8 cellular contexts compared by ENCODE assay signal in the genomic region with DNA sequence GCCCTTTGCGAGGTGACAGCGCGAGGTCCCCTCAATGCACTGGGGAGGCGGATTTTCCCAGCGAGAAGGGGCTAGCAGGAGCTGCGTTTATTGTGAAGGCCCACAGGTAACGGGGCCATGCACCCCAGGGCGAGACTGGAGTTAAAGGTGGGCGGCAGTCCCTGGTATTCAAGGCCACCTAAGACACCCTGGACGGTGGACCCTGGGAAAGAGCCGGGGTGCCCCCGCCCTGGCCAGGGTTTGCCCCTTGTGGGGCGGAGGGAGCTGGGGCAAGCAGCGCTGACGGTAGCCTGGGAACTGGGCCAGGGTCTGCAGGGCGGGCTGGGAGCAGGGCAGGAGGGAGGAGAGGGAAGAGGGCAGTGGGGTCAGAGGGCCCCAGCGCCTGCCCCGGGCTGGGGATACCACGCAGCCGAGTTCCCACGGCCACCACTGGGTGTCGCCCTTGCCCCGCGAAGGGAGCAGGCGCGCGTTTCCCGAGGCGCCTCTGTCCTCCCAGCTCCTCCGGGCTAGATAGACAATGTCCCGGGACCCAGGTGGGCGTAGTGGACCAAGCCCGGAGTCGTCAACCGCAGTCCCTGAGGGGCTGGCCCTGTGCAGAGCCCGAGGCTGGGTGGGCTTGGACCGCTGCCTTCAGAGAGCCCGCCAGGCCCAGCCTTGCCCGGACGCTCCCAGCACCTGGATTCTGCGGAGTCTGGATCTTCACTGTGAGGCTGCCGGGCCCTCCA.
DNase-seq lines count a peak whose midpoint lies in the region; ATAC-seq and TF ChIP-seq lines count a peak whose summit lies in the region.

No MANE protein-coding gene starts in this region.

- H3K4me3 ChIP-seq in GM06990 (replicated peaks; ENCODE audit: low read depth, low read length) (no peak overlapping the region), colonic mucosa (no peak overlapping the region), lower lobe of right lung (no peak overlapping the region)

- no peak overlapping the region for H3K27ac ChIP-seq in colonic mucosa
- no peak overlapping the region for H3K27ac ChIP-seq in lower lobe of right lung

- ATAC-seq in lower lobe of right lung, result peak; percentile 93 to 95
- no peak for ATAC-seq in GM18861 (IDR thresholded peaks at IDR 0.05; ENCODE audit: unreplicated experiment)

- intact Hi-C loops in colonic mucosa (cut with DNase I) (loop anchor here (5.0 to 10.0 kb wide), 2 partner anchors 555 to 1177 kb away; no protein-coding TSS in a partner anchor), lower lobe of right lung (cut with DNase I) (no loop called here)

- no peaks in the 10 kb centered on the region for H3K9me3 ChIP-seq in colonic mucosa
- no peaks in the 10 kb centered on the region for H3K9me3 ChIP-seq in lower lobe of right lung

- H3K9ac ChIP-seq in colonic mucosa (ENCODE audit: low read depth in 2 of 2, low read length in 2 of 2), result no peak overlapping the region

- peak; percentile 67 for DNase-seq in GM06990 (ENCODE audit: extremely low read depth, insufficient read length)
- DNase-seq in H4 (ENCODE audit: low spot score), result peak; percentile 27
- DNase-seq in M059J (ENCODE audit: low read depth), result peak; percentile 29
- DNase-seq in activated CD4-positive, alpha-beta T cell treated with anti-CD3 and anti-CD28 coated beads for 48 hours, result peak; percentile 86
- DNase-seq in colonic mucosa, result peak; percentile 72
- DNase-seq in lower lobe of right lung, result peak; percentile 73
- peak; percentile 43 for DNase-seq in stimulated activated CD8-positive, alpha-beta memory T cell treated with anti-CD3 and anti-CD28 coated beads, Interleukin-12 subunit alpha, Interleukin-12 subunit beta, amount 100 ng/mL, for 4 hours (ENCODE audit: low read depth)

- TF ChIP-seq CTCF in GM06990 (IDR thresholded peaks at IDR 0.05; ENCODE audit: insufficient read depth, low read length, poor library complexity, severe bottlenecking), result peak; percentile 95
- peak; percentile 97 for TF ChIP-seq CTCF in colonic mucosa (IDR thresholded peaks at IDR 0.05)
- TF ChIP-seq CTCF in lower lobe of right lung (IDR thresholded peaks at IDR 0.05), result peak; percentile 97

- no peaks in the 10 kb centered on the region for H3K27me3 ChIP-seq in GM06990 (replicated peaks; ENCODE audit: control insufficient read depth, insufficient read depth, low read length)
- no peaks in the 10 kb centered on the region for H3K27me3 ChIP-seq in colonic mucosa
- peaks cover 6% of the 10 kb centered on the region for H3K27me3 ChIP-seq in lower lobe of right lung (ENCODE audit: low read depth)

- no peaks in the 10 kb centered on the region for H3K36me3 ChIP-seq in GM06990 (ENCODE audit: control insufficient read depth, insufficient read depth, low read length)
- no peaks in the 10 kb centered on the region for H3K36me3 ChIP-seq in colonic mucosa
- H3K36me3 ChIP-seq in lower lobe of right lung, result no peaks in the 10 kb centered on the region

- H3K4me1 ChIP-seq in colonic mucosa (no peaks in the 10 kb centered on the region), lower lobe of right lung (peaks cover 7% of the 10 kb centered on the region)

Comparison
In these comparisons a context has a peak if more than half of its experiments do, and no peak if none do; other contexts are left out.
1. DNase-seq: peak in every context shown above with its lines; median percentile 86 in activated CD4-positive, alpha-beta T cell treated with anti-CD3 and anti-CD28 coated beads for 48 hours; 73 in lower lobe of right lung; 72 in colonic mucosa; 67 in GM06990; 43 in stimulated activated CD8-positive, alpha-beta memory T cell treated with anti-CD3 and anti-CD28 coated beads, Interleukin-12 subunit alpha, Interleukin-12 subunit beta, amount 100 ng/mL, for 4 hours; 29 in M059J; 27 in H4.